Comparison of ENCODE assay signal across 1 cellular context in genomic region chr17:45951941-45952340, GRCh38.
TF ChIP-seq lines count a peak whose summit lies in the region.

No MANE protein-coding gene starts in this region.

TF ChIP-seq in K562, 482 proteins besides CTCF, POLR2A, EP300 and RAD21 (continued from another document and continues in another):
- TF ChIP-seq AFF4 (CRISPR knock-in tag; IDR thresholded peaks at IDR 0.05) (no peak), HNRNPLL (IDR thresholded peaks at IDR 0.05; ENCODE audit: low read depth, low read length, poor library complexity, severe bottlenecking) (no peak), KLF16 (IDR thresholded peaks at IDR 0.05) (peak; percentile 73; the same call in 1 of the 2 replicates), NUFIP1 (IDR thresholded peaks at IDR 0.05; ENCODE audit: partially characterized antibody) (no peak), CHD4 (IDR thresholded peaks at IDR 0.05; ENCODE audit: insufficient read depth, insufficient replicate concordance, low read depth, low read length, poor library complexity, severe bottlenecking) (no peak), FOXO4 (CRISPR knock-in tag; IDR thresholded peaks at IDR 0.05) (no peak), CC2D1A (IDR thresholded peaks at IDR 0.05) (peak; percentile 51; the same call in 1 of the 2 replicates), RFX1 (IDR thresholded peaks at IDR 0.05) (no peak), MTA2 (IDR thresholded peaks at IDR 0.05; ENCODE audit: low read depth) (peak; percentile 61; the same call in 1 of the 2 replicates), FIP1L1 (IDR thresholded peaks at IDR 0.05; ENCODE audit: low read depth, low read length, poor library complexity, severe bottlenecking) (no peak), ZNF280A (IDR thresholded peaks at IDR 0.05; ENCODE audit: low read depth, partially characterized antibody) (no peak), ZBTB11 (CRISPR knock-in tag; IDR thresholded peaks at IDR 0.05) (peak in 1 of 3 experiments; percentile 40; a peak in 2 of 6 replicates), EZH2 (IDR thresholded peaks at IDR 0.05; ENCODE audit: borderline replicate concordance, low read depth, low read length) (no peak), HMGN3 (IDR thresholded peaks at IDR 0.05; ENCODE audit: borderline replicate concordance, extremely low read depth, insufficient read length, low read depth, low read length) (no peak), HNRNPH1 (optimal IDR thresholded peaks at IDR 0.05; ENCODE audit: low read depth, low read length) (no peak), ZC3H4 (CRISPR knock-in tag; IDR thresholded peaks at IDR 0.05; ENCODE audit: borderline replicate concordance) (no peak), GATAD2A (IDR thresholded peaks at IDR 0.05) (no peak), FOXA3 (CRISPR knock-in tag; conservative IDR thresholded peaks at IDR 0.05 in 1 of 2, IDR thresholded peaks at IDR 0.05 in 1 of 2) (0 out of 4 replicates have a peak, but pooled peaks of 1 of the 2 experiments have one; percentile 21), FOSL1 (tag; conservative IDR thresholded peaks at IDR 0.05) (0 out of 2 replicates have a peak, but pooled peaks have one; percentile 25), ZNF740 (CRISPR knock-in tag; IDR thresholded peaks at IDR 0.05) (no peak), ZNF740 (tag; IDR thresholded peaks at IDR 0.05) (no peak), CREB3L1 (IDR thresholded peaks at IDR 0.05; ENCODE audit: borderline replicate concordance, low read depth) (no peak), KDM4B (IDR thresholded peaks at IDR 0.05; ENCODE audit: borderline replicate concordance in 2 of 2, low read depth in 1 of 2) (no peak), ARID3B (CRISPR knock-in tag; IDR thresholded peaks at IDR 0.05; ENCODE audit: borderline replicate concordance) (no peak), HMBOX1 (IDR thresholded peaks at IDR 0.05) (no peak), BHLHE40 (IDR thresholded peaks at IDR 0.05; ENCODE audit: low read length) (no peak), ZBTB7A (IDR thresholded peaks at IDR 0.05; ENCODE audit: borderline replicate concordance, control insufficient read depth, low read depth, low read length) (no peak), PHF8 (IDR thresholded peaks at IDR 0.05; ENCODE audit: borderline replicate concordance, low read length) (no peak), NCOA2 (IDR thresholded peaks at IDR 0.05; ENCODE audit: partially characterized antibody in 2 of 2) (no peak), TCF7 (IDR thresholded peaks at IDR 0.05; ENCODE audit: borderline replicate concordance) (no peak), E4F1 (CRISPR knock-in tag; IDR thresholded peaks at IDR 0.05; ENCODE audit: borderline replicate concordance) (no peak), ATF3 (IDR thresholded peaks at IDR 0.05) (peak; percentile 39; the same call in 1 of the 2 replicates), ATF3 (CRISPR knock-in tag; conservative IDR thresholded peaks at IDR 0.05) (no peak), ESRRB (CRISPR knock-in tag; IDR thresholded peaks at IDR 0.05; ENCODE audit: borderline replicate concordance) (no peak), RBM25 (IDR thresholded peaks at IDR 0.05; ENCODE audit: low read depth, low read length, severe bottlenecking) (no peak), ZNF184 (CRISPR knock-in tag; IDR thresholded peaks at IDR 0.05) (no peak), KDM1A (IDR thresholded peaks at IDR 0.05) (peak; percentile 27 to 50; a peak in 1 of 4 replicates), ZNF12 (CRISPR knock-in tag; IDR thresholded peaks at IDR 0.05) (no peak), EGR1 (conservative IDR thresholded peaks at IDR 0.05) (peak; percentile 38), CBFA2T3 (IDR thresholded peaks at IDR 0.05) (peak; percentile 95)
